Comparison of ENCODE assay signal across 29 cellular contexts in the genomic region with DNA sequence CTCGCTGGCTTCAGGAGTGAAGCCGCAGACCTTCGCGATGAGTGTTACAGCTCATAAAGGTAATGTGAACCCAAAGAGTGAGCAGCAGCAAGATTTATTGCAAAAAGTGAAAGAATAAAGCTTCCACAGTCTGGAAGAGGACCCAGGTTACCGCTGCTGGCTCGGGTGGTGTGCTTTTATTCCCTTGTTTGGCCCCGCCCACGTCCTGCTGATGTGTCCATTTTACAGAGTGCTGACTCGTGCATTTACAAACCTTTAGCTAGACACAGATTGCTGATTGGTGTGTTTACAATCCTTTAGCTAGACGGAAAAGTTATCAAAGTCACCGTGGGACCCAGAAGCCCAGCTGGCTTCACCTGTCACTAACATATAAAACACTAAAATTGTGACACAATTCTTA.
"Had no signal": no experiment of that assay in that cellular context is flagged by ENCODE, and none has a peak within 500 bp of the region (broad histone marks: within the 10 kb centered on the region; RNA-seq: fewer than 3 reads in every experiment).

No MANE protein-coding gene starts in this region.

- H3K4me1 ChIP-seq: SJCRH30 had no signal

- DNase-seq: activated CD4-positive, alpha-beta T cell treated with anti-CD3 and anti-CD28 coated beads, Interleukin-2, amount 10 ng/mL, durations not matched to agents 24 days and 14 days; activated CD4-positive, alpha-beta T cell treated with anti-CD3 and anti-CD28 coated beads, Interleukin-2, amount 50 U/mL, for 4 hours; activated CD8-positive, alpha-beta T cell treated with anti-CD3 and anti-CD28 coated beads for 36 hours; activated effector memory CD4-positive, alpha-beta T cell treated with anti-CD3 and anti-CD28 coated beads, Interleukin-2, amount 50 U/mL, for 16 hours; activated naive CD4-positive, alpha-beta T cell; activated naive CD4-positive, alpha-beta T cell treated with anti-CD3 and anti-CD28 coated beads, Interleukin-2, amount 50 U/mL, for 16 hours; activated naive CD8-positive, alpha-beta T cell treated with anti-CD3 and anti-CD28 coated beads for 36 hours; activated T-cell treated with anti-CD3 and anti-CD28 coated beads, Interleukin-2, amount 50 U/mL, for 1 hour; activated T-cell treated with anti-CD3 and anti-CD28 coated beads, Interleukin-2, amount 50 U/mL, for 72 hours; amniotic stem cell; aorta; Karpas-422; NCI-H1048; NCI-H1105 treated with DMSO at 0.1 percent for 48 hours; NCI-H1436; NCI-H1694; NCI-H2029; NCI-H2171; NCI-H510A; NCI-H526; NCI-H748 treated with DMSO at 0.1 percent for 48 hours; SHP77; SJCRH30; T1000; WERI-Rb-1 had no signal

- ATAC-seq: activated CD8-positive, alpha-beta T cell treated with anti-CD3 and anti-CD28 coated beads for 36 hours; activated T-cell treated with anti-CD3 and anti-CD28 coated beads, Interleukin-2, amount 50 U/mL, for 72 hours; activated T-helper 17 cell treated with anti-CD3 and anti-CD28 coated beads, Interleukin-2, amount 50 U/mL, for 72 hours had no signal

- H3K27ac ChIP-seq: cardiac muscle cell, SJCRH30, SK-N-MC, WERI-Rb-1 had no signal

- H3K27ac Mint-ChIP-seq: activated CD4-positive, alpha-beta T cell treated with anti-CD3 and anti-CD28 coated beads, Interleukin-2, amount 10 ng/mL, durations not matched to agents 24 days and 14 days; activated CD8-positive, alpha-beta T cell treated with anti-CD3 and anti-CD28 coated beads for 36 hours; activated naive CD8-positive, alpha-beta T cell treated with anti-CD3 and anti-CD28 coated beads for 36 hours; activated T-cell treated with anti-CD3 and anti-CD28 coated beads, Interleukin-2, amount 50 U/mL, for 72 hours; activated T-helper 17 cell treated with anti-CD3 and anti-CD28 coated beads, Interleukin-2, amount 50 U/mL, for 72 hours had no signal

- H3K27me3 Mint-ChIP-seq: activated CD4-positive, alpha-beta T cell treated with anti-CD3 and anti-CD28 coated beads, Interleukin-2, amount 10 ng/mL, durations not matched to agents 24 days and 14 days; activated CD8-positive, alpha-beta T cell treated with anti-CD3 and anti-CD28 coated beads for 36 hours; activated naive CD8-positive, alpha-beta T cell treated with anti-CD3 and anti-CD28 coated beads for 36 hours; activated T-helper 17 cell treated with anti-CD3 and anti-CD28 coated beads, Interleukin-2, amount 50 U/mL, for 72 hours; central memory CD8-positive, alpha-beta T cell had no signal

- H3K9me3 Mint-ChIP-seq: activated CD4-positive, alpha-beta T cell treated with anti-CD3 and anti-CD28 coated beads, Interleukin-2, amount 10 ng/mL, durations not matched to agents 24 days and 14 days; activated T-helper 17 cell treated with anti-CD3 and anti-CD28 coated beads, Interleukin-2, amount 50 U/mL, for 72 hours had no signal

- H3K36me3 Mint-ChIP-seq: activated naive CD8-positive, alpha-beta T cell treated with anti-CD3 and anti-CD28 coated beads for 36 hours had no signal

- H3K9me3 ChIP-seq: SJCRH30 had no signal

- H3K4me3 ChIP-seq: cardiac muscle cell, SJCRH30, SK-N-MC had no signal

- H3K4me1 Mint-ChIP-seq: activated CD4-positive, alpha-beta T cell treated with anti-CD3 and anti-CD28 coated beads, Interleukin-2, amount 10 ng/mL, durations not matched to agents 24 days and 14 days; activated naive CD8-positive, alpha-beta T cell treated with anti-CD3 and anti-CD28 coated beads for 36 hours; activated T-helper 17 cell treated with anti-CD3 and anti-CD28 coated beads, Interleukin-2, amount 50 U/mL, for 72 hours; central memory CD8-positive, alpha-beta T cell had no signal

- H3K4me3 Mint-ChIP-seq: activated CD4-positive, alpha-beta T cell treated with anti-CD3 and anti-CD28 coated beads, Interleukin-2, amount 10 ng/mL, durations not matched to agents 24 days and 14 days; activated CD8-positive, alpha-beta T cell treated with anti-CD3 and anti-CD28 coated beads for 36 hours; activated naive CD8-positive, alpha-beta T cell treated with anti-CD3 and anti-CD28 coated beads for 36 hours; activated T-cell treated with anti-CD3 and anti-CD28 coated beads, Interleukin-2, amount 50 U/mL, for 72 hours; activated T-helper 17 cell treated with anti-CD3 and anti-CD28 coated beads, Interleukin-2, amount 50 U/mL, for 72 hours; central memory CD8-positive, alpha-beta T cell had no signal

- H3K27me3 ChIP-seq: cardiac muscle cell, SJCRH30 had no signal

- H3K36me3 ChIP-seq: cardiac muscle cell, SJCRH30, WERI-Rb-1 had no signal
